Comparison of ENCODE assay signal across 8 cellular contexts in genomic region chr14:102304611-102305506, GRCh38. TPM values are rescaled to one million over a fixed set of nuclear protein-coding genes. Genes with fewer than 3 reads are reported as not detected.
DNase-seq lines count a peak whose midpoint lies in the region; ATAC-seq and TF ChIP-seq lines count a peak whose summit lies in the region.

Gene MOK (minus strand): TSS chr14:102305164. CDS start chr14:102304968, 196 bp downstream.

- H3K4me1 Mint-ChIP-seq in HFFc6 (ENCODE audit: low read depth), result peaks cover 27% of the 10 kb centered on the region
- H3K4me1 Mint-ChIP-seq in activated naive CD4-positive, alpha-beta T cell treated with anti-CD3 and anti-CD28 coated beads for 36 hours (ENCODE audit: low read depth), result peaks cover 9% of the 10 kb centered on the region

- no peak for TF ChIP-seq CTCF in HFFc6 (IDR thresholded peaks at IDR 0.05)
- TF ChIP-seq CTCF in gastroesophageal sphincter (IDR thresholded peaks at IDR 0.05), result no peak

- intact Hi-C loops in activated naive CD4-positive, alpha-beta T cell treated with anti-CD3 and anti-CD28 coated beads for 36 hours (cut with micrococcal nuclease), result loop anchor here (1.0 kb wide), 2 partner anchors 9 to 218 kb away; partner anchors contain the start of gene HSP90AA1

- H3K36me3 ChIP-seq in SJSA1 (no peaks in the 10 kb centered on the region), gastroesophageal sphincter (no peaks in the 10 kb centered on the region), neuron (ENCODE audit: insufficient read depth, low read length) (no peaks in the 10 kb centered on the region)

- H3K4me3 ChIP-seq in SJSA1 (peak within 1 kb of the TSS; percentile 60), gastroesophageal sphincter (peak within 1 kb of the TSS; percentile 70 to 84), neuron (ENCODE audit: low read length) (peak within 1 kb of the TSS; percentile 73)

- H3K9me3 ChIP-seq in SJSA1 (replicated peaks) (no peaks in the 10 kb centered on the region), gastroesophageal sphincter (no peaks in the 10 kb centered on the region), neuron (ENCODE audit: low read length) (no peaks in the 10 kb centered on the region)

- H3K27ac Mint-ChIP-seq in HFFc6, result peak within 1 kb of the TSS; percentile 99
- peak within 1 kb of the TSS; percentile 82 for H3K27ac Mint-ChIP-seq in activated naive CD4-positive, alpha-beta T cell treated with anti-CD3 and anti-CD28 coated beads for 36 hours

- no peaks in the 10 kb centered on the region; the same call in none of the 2 replicates for H3K27me3 Mint-ChIP-seq in HFFc6 (ENCODE audit: insufficient read depth)
- H3K27me3 Mint-ChIP-seq in activated naive CD4-positive, alpha-beta T cell treated with anti-CD3 and anti-CD28 coated beads for 36 hours (ENCODE audit: low read depth), result peaks cover 1% of the 10 kb centered on the region

- CTCF ChIA-PET in activated naive CD4-positive, alpha-beta T cell treated with anti-CD3 and anti-CD28 coated beads for 36 hours (lab: Charles Lee), result interaction anchor here (0.7 to 2.2 kb wide), 2 partner anchors 13 to 176 kb away, joined by 3 to 10 read pairs; no protein-coding TSS in a partner anchor

- no peaks in the 10 kb centered on the region for H3K36me3 Mint-ChIP-seq in HFFc6 (ENCODE audit: low read depth)
- no peaks in the 10 kb centered on the region for H3K36me3 Mint-ChIP-seq in activated naive CD4-positive, alpha-beta T cell treated with anti-CD3 and anti-CD28 coated beads for 36 hours (ENCODE audit: low read depth)

- ATAC-seq in gastroesophageal sphincter, result peak; percentile 100

- no peaks in the 10 kb centered on the region for H3K27me3 ChIP-seq in SJSA1 (replicated peaks)
- H3K27me3 ChIP-seq in gastroesophageal sphincter, result no peaks in the 10 kb centered on the region
- no peaks in the 10 kb centered on the region for H3K27me3 ChIP-seq in neuron (ENCODE audit: insufficient read depth, low read length)

- H3K9me3 Mint-ChIP-seq in HFFc6, result no peaks in the 10 kb centered on the region
- no peaks in the 10 kb centered on the region for H3K9me3 Mint-ChIP-seq in activated naive CD4-positive, alpha-beta T cell treated with anti-CD3 and anti-CD28 coated beads for 36 hours

- no peak for TF ChIP-seq EP300 in gastroesophageal sphincter (IDR thresholded peaks at IDR 0.05)

- H3K4me1 ChIP-seq in SJSA1 (replicated peaks) (no peaks in the 10 kb centered on the region), gastroesophageal sphincter (peaks cover 0 to 16% (median 0%) of the 10 kb centered on the region in 3 donors), neuron (ENCODE audit: insufficient read depth, low read length) (peaks cover 8% of the 10 kb centered on the region)

- no peak for TF ChIP-seq POLR2A in gastroesophageal sphincter (IDR thresholded peaks at IDR 0.05)

- peak within 1 kb of the TSS; percentile 79 for H2AFZ ChIP-seq in neuron (ENCODE audit: low read depth, low read length)

- peak within 1 kb of the TSS; percentile 97 for H3K4me3 Mint-ChIP-seq in HFFc6
- peak within 1 kb of the TSS; percentile 94 for H3K4me3 Mint-ChIP-seq in activated naive CD4-positive, alpha-beta T cell treated with anti-CD3 and anti-CD28 coated beads for 36 hours

- WGBS in gastroesophageal sphincter (ENCODE audit: low coverage in 1 of 2), 2 donors, result 0 to 2% methylated on average over 13 to 16 of the region's 53 CpGs

- peak within 1 kb of the TSS; percentile 80 for H3K27ac ChIP-seq in SJSA1
- H3K27ac ChIP-seq in gastroesophageal sphincter, result peak within 1 kb of the TSS; percentile 21 to 75 (median 74)

- peak; percentile 95 for DNase-seq in GDM1 (lab: John Stamatoyannopoulos, UW)
- peak; percentile 97 for DNase-seq in HFFc6
- DNase-seq in NAMALWA (ENCODE audit: low spot score), result peak; percentile 98
- peak; percentile 89 to 94 for DNase-seq in SJSA1 (ENCODE audit: low read depth in 1 of 2, low spot score in 2 of 2)
- peak; percentile 96 for DNase-seq in activated naive CD4-positive, alpha-beta T cell treated with anti-CD3 and anti-CD28 coated beads for 36 hours
- DNase-seq in stromal cell of bone marrow (ENCODE audit: low read depth), result peak; percentile 93

RNA-seq across cellular contexts. Expression of gene MOK, which starts in this region (rescaled TPM):
- total RNA-seq in HFFc6 (2021; fragmentation: NEBNext Ultra II Directional; extraction: Animal tissue kit (Norgen Biotek cat#: 25700)), result 10 to 100 TPM; 11.5 to 18.7 (median 14.8) TPM
- 2.7 and 12.1 TPM in 2 replicates for total RNA-seq in SJSA1 (2014; rRNA removed; shearing (Covaris generic))
- 1 to 10 TPM; 1.6 TPM for total RNA-seq in activated naive CD4-positive, alpha-beta T cell treated with anti-CD3 and anti-CD28 coated beads for 36 hours
- total RNA-seq in gastroesophageal sphincter, result 10 to 100 TPM; 10.6 to 15.4 (median 10.7) TPM

Comparison
In these comparisons a context has a peak if more than half of its experiments do, and no peak if none do; other contexts are left out.
1. Peak in every context shown above with its lines: DNase-seq, ATAC-seq, H3K4me3 ChIP-seq and H3K27ac ChIP-seq.